ENCODE assay signal across 18 cellular contexts in genomic region chr2:174589334-174589733, GRCh38. TPM values are rescaled to one million over a fixed set of nuclear protein-coding genes. Genes with fewer than 3 reads are reported as not detected.
DNase-seq lines count a peak whose midpoint lies in the region; ATAC-seq, FAIRE-seq and TF ChIP-seq lines count a peak whose summit lies in the region.
"Had no signal": no experiment of that assay in that cellular context is flagged by ENCODE, and none has a peak within 500 bp of the region (broad histone marks: within the 10 kb centered on the region; RNA-seq: fewer than 3 reads in every experiment).

No MANE protein-coding gene starts in this region.

- H3K9me3 Mint-ChIP-seq in T-helper 2 cell treated with Interferon-gamma antibody and Interleukin-4, amounts not matched to agents 5 μg/mL and 100 μg/mL, for 36 hours, result no peaks in the 10 kb centered on the region
- no peaks in the 10 kb centered on the region for H3K9me3 Mint-ChIP-seq in activated naive CD8-positive, alpha-beta T cell treated with anti-CD3 and anti-CD28 coated beads, Interleukin-2, amount 10 ng/mL, durations not matched to agents 7 days and 5 days

- H3K27ac Mint-ChIP-seq in T-helper 2 cell treated with Interferon-gamma antibody and Interleukin-4, amounts not matched to agents 5 μg/mL and 100 μg/mL, for 36 hours, result peak overlapping the region; percentile 82
- H3K27ac Mint-ChIP-seq in activated naive CD8-positive, alpha-beta T cell treated with anti-CD3 and anti-CD28 coated beads, Interleukin-2, amount 10 ng/mL, durations not matched to agents 7 days and 5 days, result peak overlapping the region; percentile 87

- no peak for TF ChIP-seq POLR2A in GM12892 (IDR thresholded peaks at IDR 0.05; ENCODE audit: low read depth, low read length)

- peak overlapping the region; percentile 69 for H3K27ac ChIP-seq in DND-41 (ENCODE audit: low read length)
- H3K27ac ChIP-seq in neutrophil, result peak overlapping the region; percentile 65
- H3K27ac ChIP-seq: epithelial cell of prostate had no signal

- POLR2A ChIA-PET in activated naive CD8-positive, alpha-beta T cell treated with anti-CD3 and anti-CD28 coated beads, Interleukin-2, amount 10 ng/mL, durations not matched to agents 7 days and 5 days (lab: Charles Lee), result interaction anchor here (0.9 to 1.8 kb wide), 2 partner anchors 44 to 79 kb away, joined by 3 to 7 read pairs; no protein-coding TSS in a partner anchor

- no peaks in the 10 kb centered on the region for H3K27me3 Mint-ChIP-seq in T-helper 2 cell treated with Interferon-gamma antibody and Interleukin-4, amounts not matched to agents 5 μg/mL and 100 μg/mL, for 36 hours (ENCODE audit: low read depth)
- no peaks in the 10 kb centered on the region for H3K27me3 Mint-ChIP-seq in activated naive CD8-positive, alpha-beta T cell treated with anti-CD3 and anti-CD28 coated beads, Interleukin-2, amount 10 ng/mL, durations not matched to agents 7 days and 5 days

- no peak for DNase-seq in T-helper 2 cell treated with Interferon-gamma antibody and Interleukin-4, amounts not matched to agents 5 μg/mL and 100 μg/mL, for 36 hours (ENCODE audit: low spot score)
- DNase-seq in T-helper 2 cell (no peak), DND-41 (no peak), HPDE6-E6E7 (ENCODE audit: extremely low spot score) (no peak), GM12892 (ENCODE audit: insufficient read length) (no peak)
- no peak for DNase-seq in activated naive CD8-positive, alpha-beta T cell treated with anti-CD3 and anti-CD28 coated beads, Interleukin-2, amount 10 ng/mL, durations not matched to agents 7 days and 5 days
- no peak for DNase-seq in central memory CD4-positive, alpha-beta T cell
- DNase-seq: 8988T, GDM1, mesendoderm, NCI-H1694 treated with DMSO at 0.1 percent for 48 hours, NCI-H446 treated with DMSO at 0.1 percent for 48 hours, occipital lobe, SIG-M5, stomach had no signal

- ATAC-seq in DND-41 (ENCODE audit: insufficient read depth, low read depth), result no peak
- ATAC-seq in activated naive CD8-positive, alpha-beta T cell treated with anti-CD3 and anti-CD28 coated beads, Interleukin-2, amount 10 ng/mL, durations not matched to agents 7 days and 5 days (ENCODE audit: low read depth), result no peak

- H4K20me1 ChIP-seq in DND-41 (ENCODE audit: insufficient read depth, low read length), result peaks cover 5% of the 10 kb centered on the region; the same call in 1 of the 2 replicates

- H3K36me3 Mint-ChIP-seq in T-helper 2 cell treated with Interferon-gamma antibody and Interleukin-4, amounts not matched to agents 5 μg/mL and 100 μg/mL, for 36 hours (ENCODE audit: low read depth), result peaks cover 78% of the 10 kb centered on the region
- peaks cover 51% of the 10 kb centered on the region for H3K36me3 Mint-ChIP-seq in activated naive CD8-positive, alpha-beta T cell treated with anti-CD3 and anti-CD28 coated beads, Interleukin-2, amount 10 ng/mL, durations not matched to agents 7 days and 5 days

- peaks cover 46% of the 10 kb centered on the region for H3K4me1 ChIP-seq in DND-41 (ENCODE audit: insufficient read depth, low read length)
- peaks cover 65 to 77% of the 10 kb centered on the region in 2 experiments for H3K4me1 ChIP-seq in neutrophil (ENCODE audit: control insufficient read depth in 1 of 2, insufficient read depth in 1 of 2, low read depth in 1 of 2, low read length in 1 of 2)

- no peak overlapping the region for H2AFZ ChIP-seq in DND-41 (ENCODE audit: low read depth, low read length)

- no peaks in the 10 kb centered on the region for H3K27me3 ChIP-seq in DND-41 (ENCODE audit: insufficient read depth, low read length, poor library complexity)
- H3K27me3 ChIP-seq in neutrophil, result no peaks in the 10 kb centered on the region
- H3K27me3 ChIP-seq: stomach had no signal

- peak overlapping the region; percentile 18; the same call in 1 of the 2 replicates for H3K9ac ChIP-seq in DND-41 (ENCODE audit: low read depth, low read length)

- H3K4me3 Mint-ChIP-seq in T-helper 2 cell treated with Interferon-gamma antibody and Interleukin-4, amounts not matched to agents 5 μg/mL and 100 μg/mL, for 36 hours, result peak overlapping the region; percentile 59
- H3K4me3 Mint-ChIP-seq in activated naive CD8-positive, alpha-beta T cell treated with anti-CD3 and anti-CD28 coated beads, Interleukin-2, amount 10 ng/mL, durations not matched to agents 7 days and 5 days, result peak overlapping the region; percentile 66

- no peaks in the 10 kb centered on the region for H3K9me3 ChIP-seq in DND-41 (ENCODE audit: insufficient read depth, low read length, severe bottlenecking)
- no peaks in the 10 kb centered on the region for H3K9me3 ChIP-seq in neutrophil
- H3K9me3 ChIP-seq: stomach had no signal

- no peak for FAIRE-seq in GM12892 (lab: Jason Lieb, UNC)
- FAIRE-seq: colon had no signal

- H3K36me3 ChIP-seq in DND-41 (ENCODE audit: insufficient read depth, low read length) (peaks cover 61% of the 10 kb centered on the region), neutrophil (peaks cover 56% of the 10 kb centered on the region)

- peaks cover 88% of the 10 kb centered on the region for H3K79me2 ChIP-seq in DND-41 (ENCODE audit: insufficient read depth, low read length)

- TF ChIP-seq CTCF in DND-41 (IDR thresholded peaks at IDR 0.05; ENCODE audit: borderline replicate concordance, extremely low read depth, low read length, poor library complexity, severe bottlenecking) (no peak), neutrophil (IDR thresholded peaks at IDR 0.05) (no peak)

- H3K4me2 ChIP-seq in DND-41 (ENCODE audit: insufficient read depth, low read length), result no peak overlapping the region

- H3K4me1 Mint-ChIP-seq in T-helper 2 cell treated with Interferon-gamma antibody and Interleukin-4, amounts not matched to agents 5 μg/mL and 100 μg/mL, for 36 hours (ENCODE audit: low read depth), result peaks cover 66% of the 10 kb centered on the region
- peaks cover 74% of the 10 kb centered on the region for H3K4me1 Mint-ChIP-seq in activated naive CD8-positive, alpha-beta T cell treated with anti-CD3 and anti-CD28 coated beads, Interleukin-2, amount 10 ng/mL, durations not matched to agents 7 days and 5 days

- no peak overlapping the region for H3K4me3 ChIP-seq in DND-41 (ENCODE audit: low read depth in 1 of 2, low read length in 2 of 2)
- no peak overlapping the region for H3K4me3 ChIP-seq in neutrophil (ENCODE audit: low read depth in 1 of 2, low read length in 1 of 2)
- H3K4me3 ChIP-seq: stomach had no signal

RNA-seq across cellular contexts. Expression of gene WIPF1, which starts 8.3 kb away (rescaled TPM):
- 100 to 1,000 TPM; 446 to 480 TPM for total RNA-seq in activated naive CD8-positive, alpha-beta T cell treated with anti-CD3 and anti-CD28 coated beads, Interleukin-2, amount 10 ng/mL, durations not matched to agents 7 days and 5 days
- polyA plus RNA-seq in GM12892 (2012; ENCODE audit: missing spikeins), result 108 TPM
